ENCODE assay signal across 31 cellular contexts in the genomic region with DNA sequence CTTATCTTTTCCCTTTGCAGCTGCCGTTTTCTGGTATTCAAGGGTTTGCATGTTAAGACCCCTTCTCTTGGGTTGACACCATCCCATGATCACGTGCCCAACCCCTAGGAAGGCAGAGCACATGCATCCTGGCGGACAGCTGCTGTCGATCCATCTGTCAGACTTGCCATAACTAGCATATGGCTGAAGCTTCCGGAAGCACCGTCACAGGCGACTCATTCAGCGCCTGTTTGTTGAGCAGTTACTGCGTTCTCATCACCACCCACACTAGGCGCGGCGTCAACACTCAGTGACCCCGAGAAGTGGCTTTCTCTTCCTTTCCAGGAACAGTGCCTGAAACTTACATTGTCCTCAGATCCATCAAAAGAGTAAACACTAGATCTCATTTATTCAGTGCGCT.
DNase-seq lines count a peak whose midpoint lies in the region; ATAC-seq, FAIRE-seq and TF ChIP-seq lines count a peak whose summit lies in the region.
"Had no signal": no experiment of that assay in that cellular context is flagged by ENCODE, and none has a peak within 500 bp of the region (broad histone marks: within the 10 kb centered on the region; RNA-seq: fewer than 3 reads in every experiment).

No MANE protein-coding gene starts in this region.

- peak overlapping the region; percentile 94 for H2BK20ac ChIP-seq in H1 (ENCODE audit: low read length)

- H3K4me1 ChIP-seq in H1 (replicated peaks in 1 of 4; ENCODE audit: control insufficient read depth in 3 of 4, insufficient read depth in 4 of 4, low read length in 3 of 4) = peaks cover 17 to 36% (median 28%) of the 10 kb centered on the region in 4 experiments
- H3K4me1 ChIP-seq: BE2C, esophagus muscularis mucosa, foreskin keratinocyte, lower lobe of right lung, pancreas had no signal

- no peak overlapping the region for H3K56ac ChIP-seq in H1 (replicated peaks; ENCODE audit: insufficient read length, low read depth, low read length)

- H4K91ac ChIP-seq in H1 (replicated peaks; ENCODE audit: insufficient read length, low read length) = peak overlapping the region; percentile 87

- H4K20me1 ChIP-seq in H1 (replicated peaks in 1 of 2; ENCODE audit: control insufficient read depth in 1 of 2, insufficient read depth in 2 of 2, low read length in 2 of 2) = no peaks in the 10 kb centered on the region

- FAIRE-seq in H1 (lab: Jason Lieb, UNC) = no peak
- FAIRE-seq: GM12892, pancreas, small intestine, TTC549 had no signal

- H2BK5ac ChIP-seq in H1 (ENCODE audit: low read depth, low read length) = peak overlapping the region; percentile 89; the same call in 1 of the 2 replicates

- no peak overlapping the region for H3K14ac ChIP-seq in H1 (ENCODE audit: insufficient read length)

- H3K18ac ChIP-seq in H1 (ENCODE audit: extremely low read depth, low read length) = peak overlapping the region; percentile 97

- no peak for TF ChIP-seq EP300 in H1 (IDR thresholded peaks at IDR 0.05; ENCODE audit: borderline replicate concordance in 1 of 2, low read depth in 2 of 2, low read length in 2 of 2)

- peak overlapping the region; percentile 95 for H2BK120ac ChIP-seq in H1 (replicated peaks; ENCODE audit: low read depth, low read length)

- no peaks in the 10 kb centered on the region; a peak in 2 of 4 replicates for H3K9me3 ChIP-seq in H1 (ENCODE audit: insufficient read depth in 2 of 2, low read depth in 1 of 2, low read length in 1 of 2)
- H3K9me3 ChIP-seq: BE2C, lower lobe of right lung, mucosa of descending colon, pancreas had no signal

- peak overlapping the region; percentile 89; the same call in 1 of the 2 replicates for H2BK15ac ChIP-seq in H1 (ENCODE audit: low read length)

- peak; percentile 11 for DNase-seq in COLO829 (ENCODE audit: low spot score)
- DNase-seq in NCI-H345 treated with DMSO at 0.1 percent for 48 hours (lab: John Stamatoyannopoulos, UW; ENCODE audit: unreplicated experiment) = peak; percentile 40
- DNase-seq in H1 (ENCODE audit: low read depth in 1 of 2, low spot score in 2 of 2) = no peak
- DNase-seq in neural crest cell (ENCODE audit: low read depth, low spot score) = no peak
- DNase-seq in OCI-M1 (lab: John Stamatoyannopoulos, UW) = no peak
- no peak for DNase-seq in stimulated activated CD4-positive, alpha-beta T cell treated with anti-CD3 and anti-CD28 coated beads, Interleukin-4, amount 100 ng/mL, for 4 hours
- DNase-seq: activated CD4-positive, alpha-beta T cell treated with anti-CD3 and anti-CD28 coated beads, Interleukin-2, amount 50 U/mL, for 4 hours; activated CD8-positive, alpha-beta memory T cell treated with anti-CD3 and anti-CD28 coated beads, Interleukin-2, amount 10 ng/mL, durations not matched to agents 7 days and 5 days; activated naive CD8-positive, alpha-beta T cell treated with anti-CD3 and anti-CD28 coated beads, Interleukin-2, amount 50 U/mL, for 24 hours; activated T-cell treated with anti-CD3 and anti-CD28 coated beads, Interleukin-2, amount 50 U/mL, for 4 hours; BE2C; CD8-positive, alpha-beta T cell; central memory CD4-positive, alpha-beta T cell; foreskin keratinocyte; lower lobe of right lung; natural killer cell; NCI-H1694; NCI-H510A treated with DMSO at 0.1 percent for 48 hours; NK-92 treated with Interleukin-12 subunit alpha and Interleukin-12 subunit beta, amount 100 ng/mL, for 24 hours; Right ventricle myocardium superior; small intestine; stimulated activated naive CD8-positive, alpha-beta T cell treated with anti-CD3 and anti-CD28 coated beads, Interleukin-15, Interleukin-2, amounts not matched to agents 100 U/mL and 50 U/mL, for 24 hours; T-helper 17 cell had no signal

- no peaks in the 10 kb centered on the region for H3K27me3 ChIP-seq in H1 (replicated peaks in 1 of 4; ENCODE audit: control insufficient read depth in 3 of 4, extremely low read depth in 1 of 4, insufficient read depth in 3 of 4, low read length in 3 of 4)
- H3K27me3 ChIP-seq: foreskin keratinocyte had no signal

- peak overlapping the region; percentile 78 for H3K27ac ChIP-seq in H1 (ENCODE audit: low read depth, low read length)
- H3K27ac ChIP-seq: esophagus muscularis mucosa, foreskin keratinocyte, lower lobe of right lung, pancreas had no signal

- TF ChIP-seq CTCF in H1 (IDR thresholded peaks at IDR 0.05; ENCODE audit: control extremely low read depth in 1 of 3, insufficient read depth in 1 of 3, low read depth in 1 of 3, low read length in 3 of 3) = no peak
- no peak for TF ChIP-seq CTCF in neural crest cell (conservative IDR thresholded peaks at IDR 0.05)

- no peak overlapping the region for H2AFZ ChIP-seq in H1 (ENCODE audit: low read length)

- no peaks in the 10 kb centered on the region for H3K79me2 ChIP-seq in H1 (ENCODE audit: control insufficient read depth in 1 of 2, insufficient read depth in 2 of 2, low read length in 2 of 2)

- no peaks in the 10 kb centered on the region for H3K36me3 Mint-ChIP-seq in neural crest cell (ENCODE audit: low read depth)
- H3K36me3 Mint-ChIP-seq: activated CD8-positive, alpha-beta memory T cell treated with anti-CD3 and anti-CD28 coated beads, Interleukin-2, amount 10 ng/mL, durations not matched to agents 7 days and 5 days; CD8-positive, alpha-beta T cell; natural killer cell had no signal

- H3K4ac ChIP-seq in H1 (replicated peaks; ENCODE audit: insufficient read length, low read depth, low read length) = peak overlapping the region; percentile 63

- peak overlapping the region in 1 of 2 experiments; percentile 55; a peak in 2 of 4 replicates for H3K4me2 ChIP-seq in H1 (ENCODE audit: insufficient read depth in 1 of 2, low read depth in 2 of 2, low read length in 2 of 2)

- H3K9me3 Mint-ChIP-seq in neural crest cell = no peaks in the 10 kb centered on the region
- H3K9me3 Mint-ChIP-seq: activated T-cell treated with anti-CD3 and anti-CD28 coated beads, Interleukin-2, amount 50 U/mL, for 4 hours had no signal

- peak overlapping the region; percentile 100 for H2BK12ac ChIP-seq in H1 (ENCODE audit: low read depth, low read length)

- 0 out of 2 replicates have a peak overlapping the region, but pooled peaks have one; percentile 17 for H4K8ac ChIP-seq in H1 (ENCODE audit: extremely low read depth, insufficient read depth, low read length)

- H3K23me2 ChIP-seq in H1 (ENCODE audit: low read depth, low read length) = no peaks in the 10 kb centered on the region

- 84% methylated on average over 14 of the region's 14 CpGs; no CpG with 5 or more reads in 1 of the 2 experiments for WGBS in H1 (ENCODE audit: extremely low coverage in 1 of 2, insufficient coverage in 1 of 2, insufficient read length in 1 of 2, insufficient replicate concordance in 2 of 2, low coverage in 1 of 2, low lambda C conversion rate in 2 of 2, missing lambda C conversion rate in 1 of 2), 2 experiments

- peak overlapping the region; percentile 89 for H3K4me3 Mint-ChIP-seq in neural crest cell
- H3K4me3 Mint-ChIP-seq: activated CD8-positive, alpha-beta memory T cell treated with anti-CD3 and anti-CD28 coated beads, Interleukin-2, amount 10 ng/mL, durations not matched to agents 7 days and 5 days; activated naive CD8-positive, alpha-beta T cell treated with anti-CD3 and anti-CD28 coated beads, Interleukin-2, amount 50 U/mL, for 24 hours; activated T-cell treated with anti-CD3 and anti-CD28 coated beads, Interleukin-2, amount 50 U/mL, for 4 hours; CD8-positive, alpha-beta T cell; dendritic cell treated with granulocyte-macrophage colony-stimulating factor and Interleukin-4, amounts not matched to agents 40 ng/mL and 50 ng/mL, for 4 days; natural killer cell; T-helper 17 cell had no signal

- no peaks in the 10 kb centered on the region for H3K27me3 Mint-ChIP-seq in neural crest cell (ENCODE audit: low read depth)

- peaks cover 65% of the 10 kb centered on the region for H3K4me1 Mint-ChIP-seq in neural crest cell
- H3K4me1 Mint-ChIP-seq: activated CD8-positive, alpha-beta memory T cell treated with anti-CD3 and anti-CD28 coated beads, Interleukin-2, amount 10 ng/mL, durations not matched to agents 7 days and 5 days; activated naive CD8-positive, alpha-beta T cell treated with anti-CD3 and anti-CD28 coated beads, Interleukin-2, amount 50 U/mL, for 24 hours; natural killer cell had no signal

- H3K4me3 ChIP-seq in H1 (ENCODE audit: extremely low read depth in 1 of 4, insufficient read depth in 2 of 4, low read depth in 3 of 4, low read length in 4 of 4) = no peak overlapping the region
- H3K4me3 ChIP-seq: esophagus muscularis mucosa, lower lobe of right lung, mucosa of descending colon, pancreas had no signal

- H3K23ac ChIP-seq in H1 (ENCODE audit: insufficient read length) = no peak overlapping the region

- H3K36me3 ChIP-seq in H1 (ENCODE audit: control insufficient read depth in 2 of 4, insufficient read depth in 4 of 4, low read length in 3 of 4) = no peaks in the 10 kb centered on the region
- H3K36me3 ChIP-seq: BE2C, esophagus muscularis mucosa, lower lobe of right lung, pancreas had no signal

- ATAC-seq in HG02678 (IDR thresholded peaks at IDR 0.05; ENCODE audit: unreplicated experiment) = no peak
- ATAC-seq: activated CD4-positive, CD25-positive, alpha-beta regulatory T cell treated with anti-CD3 and anti-CD28 coated beads, Interleukin-2, amount 50 U/mL, for 24 hours; activated CD8-positive, alpha-beta memory T cell treated with anti-CD3 and anti-CD28 coated beads, Interleukin-2, amount 10 ng/mL, durations not matched to agents 7 days and 5 days; activated naive CD8-positive, alpha-beta T cell treated with anti-CD3 and anti-CD28 coated beads, Interleukin-2, amount 50 U/mL, for 24 hours; activated T-cell treated with anti-CD3 and anti-CD28 coated beads, Interleukin-2, amount 50 U/mL, for 4 hours; CD8-positive, alpha-beta T cell; foreskin keratinocyte; lower lobe of right lung; natural killer cell; pancreas; stimulated activated naive CD8-positive, alpha-beta T cell treated with anti-CD3 and anti-CD28 coated beads, Interleukin-15, Interleukin-2, amounts not matched to agents 100 U/mL and 50 U/mL, for 24 hours; T-helper 17 cell had no signal

- no peaks in the 10 kb centered on the region; the same call in 1 of the 2 replicates for H3K79me1 ChIP-seq in H1 (ENCODE audit: low read depth, low read length)

- TF ChIP-seq POLR2A in H1 (IDR thresholded peaks at IDR 0.05; ENCODE audit: control extremely low read depth in 1 of 2, low read depth in 2 of 2, low read length in 2 of 2) = no peak

- no peak for TF ChIP-seq RAD21 in H1 (IDR thresholded peaks at IDR 0.05 in 1 of 2, conservative IDR thresholded peaks at IDR 0.05 in 1 of 2; ENCODE audit: low read depth in 2 of 2, low read length in 2 of 2)

- H2AK5ac ChIP-seq in H1 (ENCODE audit: low read depth, low read length) = peak overlapping the region; percentile 79

- POLR2A ChIA-PET in H1 (lab: Charles Lee; ENCODE audit: partially characterized antibody) = interaction anchor here (1.3 kb wide), 1 partner anchor 11 kb away, joined by 4 read pairs; no protein-coding TSS in a partner anchor

- peak overlapping the region; percentile 85 for H4K5ac ChIP-seq in H1 (ENCODE audit: insufficient read length, low read depth, low read length)

- H3K27ac Mint-ChIP-seq in neural crest cell (ENCODE audit: unreplicated experiment) = peak overlapping the region; percentile 98
- H3K27ac Mint-ChIP-seq: activated CD8-positive, alpha-beta memory T cell treated with anti-CD3 and anti-CD28 coated beads, Interleukin-2, amount 10 ng/mL, durations not matched to agents 7 days and 5 days; activated naive CD8-positive, alpha-beta T cell treated with anti-CD3 and anti-CD28 coated beads, Interleukin-2, amount 50 U/mL, for 24 hours; CD8-positive, alpha-beta T cell; dendritic cell treated with granulocyte-macrophage colony-stimulating factor and Interleukin-4, amounts not matched to agents 40 ng/mL and 50 ng/mL, for 4 days; natural killer cell; T-helper 17 cell had no signal

- H3K9ac ChIP-seq in H1 (replicated peaks in 1 of 4; ENCODE audit: extremely low read depth in 1 of 4, low read depth in 3 of 4, low read length in 3 of 4) = no peak overlapping the region; a peak in 1 of 7 replicates

- CTCF ChIA-PET in H1 (lab: Charles Lee; ENCODE audit: partially characterized antibody) = interaction anchor here (0.6 to 0.7 kb wide), 2 partner anchors 85 to 159 kb away, joined by 3 read pairs; no protein-coding TSS in a partner anchor

Comparison
In these comparisons a context has a peak if more than half of its experiments do, and no peak if none do; other contexts are left out.
1. DNase-seq: peak in COLO829 (single experiment) and NCI-H345 treated with DMSO at 0.1 percent for 48 hours (single experiment); none in H1 (0 of 2), neural crest cell (single experiment), OCI-M1 (single experiment) and stimulated activated CD4-positive, alpha-beta T cell treated with anti-CD3 and anti-CD28 coated beads, Interleukin-4, amount 100 ng/mL, for 4 hours (0 of 2).